Comparison of ENCODE assay signal across 2 cellular contexts in the genomic region with DNA sequence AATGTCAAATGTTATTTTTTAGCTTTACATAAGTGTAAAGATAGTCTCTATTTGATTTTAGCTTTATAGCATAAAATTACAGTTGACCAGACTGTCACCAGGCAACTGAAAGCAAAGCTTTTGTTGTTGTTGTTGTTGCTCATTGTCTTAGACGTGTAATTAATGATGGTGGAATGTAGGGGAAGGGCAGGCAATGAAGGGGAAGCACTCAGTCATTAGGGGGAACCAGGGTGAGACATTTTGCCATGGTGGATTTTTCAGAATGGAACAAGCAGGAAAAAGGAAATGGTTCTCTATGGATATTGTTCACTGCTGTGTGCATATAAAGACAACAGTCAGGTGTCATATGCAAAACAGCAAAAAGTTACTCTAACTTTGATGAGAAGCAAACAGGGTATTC.
TF ChIP-seq lines count a peak whose summit lies in the region.

No MANE protein-coding gene starts in this region.

TF ChIP-seq in liver, 16 proteins besides CTCF, POLR2A, EP300 and RAD21 (continued from another document):
- TF ChIP-seq, protein P1, sequence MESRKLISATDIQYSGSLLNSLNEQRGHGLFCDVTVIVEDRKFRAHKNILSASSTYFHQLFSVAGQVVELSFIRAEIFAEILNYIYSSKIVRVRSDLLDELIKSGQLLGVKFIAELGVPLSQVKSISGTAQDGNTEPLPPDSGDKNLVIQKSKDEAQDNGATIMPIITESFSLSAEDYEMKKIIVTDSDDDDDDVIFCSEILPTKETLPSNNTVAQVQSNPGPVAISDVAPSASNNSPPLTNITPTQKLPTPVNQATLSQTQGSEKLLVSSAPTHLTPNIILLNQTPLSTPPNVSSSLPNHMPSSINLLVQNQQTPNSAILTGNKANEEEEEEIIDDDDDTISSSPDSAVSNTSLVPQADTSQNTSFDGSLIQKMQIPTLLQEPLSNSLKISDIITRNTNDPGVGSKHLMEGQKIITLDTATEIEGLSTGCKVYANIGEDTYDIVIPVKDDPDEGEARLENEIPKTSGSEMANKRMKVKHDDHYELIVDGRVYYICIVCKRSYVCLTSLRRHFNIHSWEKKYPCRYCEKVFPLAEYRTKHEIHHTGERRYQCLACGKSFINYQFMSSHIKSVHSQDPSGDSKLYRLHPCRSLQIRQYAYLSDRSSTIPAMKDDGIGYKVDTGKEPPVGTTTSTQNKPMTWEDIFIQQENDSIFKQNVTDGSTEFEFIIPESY (IDR thresholded peaks at IDR 0.05): no peak
- TF ChIP-seq SP1 (IDR thresholded peaks at IDR 0.05) (no peak), TAF1 (conservative IDR thresholded peaks at IDR 0.05) (no peak), HNF4G (IDR thresholded peaks at IDR 0.05) (no peak), RXRA (IDR thresholded peaks at IDR 0.05) (no peak), YY1 (IDR thresholded peaks at IDR 0.05) (no peak), GABPA (IDR thresholded peaks at IDR 0.05 in 1 of 2, conservative IDR thresholded peaks at IDR 0.05 in 1 of 2) (no peak), JUND (IDR thresholded peaks at IDR 0.05) (no peak), FOXA2 (IDR thresholded peaks at IDR 0.05) (no peak), EGR1 (IDR thresholded peaks at IDR 0.05; ENCODE audit: low read depth in 2 of 2) (no peak), FOXA1 (IDR thresholded peaks at IDR 0.05) (no peak), NR2F2 (IDR thresholded peaks at IDR 0.05) (no peak)
- TF ChIP-seq, protein P2, sequence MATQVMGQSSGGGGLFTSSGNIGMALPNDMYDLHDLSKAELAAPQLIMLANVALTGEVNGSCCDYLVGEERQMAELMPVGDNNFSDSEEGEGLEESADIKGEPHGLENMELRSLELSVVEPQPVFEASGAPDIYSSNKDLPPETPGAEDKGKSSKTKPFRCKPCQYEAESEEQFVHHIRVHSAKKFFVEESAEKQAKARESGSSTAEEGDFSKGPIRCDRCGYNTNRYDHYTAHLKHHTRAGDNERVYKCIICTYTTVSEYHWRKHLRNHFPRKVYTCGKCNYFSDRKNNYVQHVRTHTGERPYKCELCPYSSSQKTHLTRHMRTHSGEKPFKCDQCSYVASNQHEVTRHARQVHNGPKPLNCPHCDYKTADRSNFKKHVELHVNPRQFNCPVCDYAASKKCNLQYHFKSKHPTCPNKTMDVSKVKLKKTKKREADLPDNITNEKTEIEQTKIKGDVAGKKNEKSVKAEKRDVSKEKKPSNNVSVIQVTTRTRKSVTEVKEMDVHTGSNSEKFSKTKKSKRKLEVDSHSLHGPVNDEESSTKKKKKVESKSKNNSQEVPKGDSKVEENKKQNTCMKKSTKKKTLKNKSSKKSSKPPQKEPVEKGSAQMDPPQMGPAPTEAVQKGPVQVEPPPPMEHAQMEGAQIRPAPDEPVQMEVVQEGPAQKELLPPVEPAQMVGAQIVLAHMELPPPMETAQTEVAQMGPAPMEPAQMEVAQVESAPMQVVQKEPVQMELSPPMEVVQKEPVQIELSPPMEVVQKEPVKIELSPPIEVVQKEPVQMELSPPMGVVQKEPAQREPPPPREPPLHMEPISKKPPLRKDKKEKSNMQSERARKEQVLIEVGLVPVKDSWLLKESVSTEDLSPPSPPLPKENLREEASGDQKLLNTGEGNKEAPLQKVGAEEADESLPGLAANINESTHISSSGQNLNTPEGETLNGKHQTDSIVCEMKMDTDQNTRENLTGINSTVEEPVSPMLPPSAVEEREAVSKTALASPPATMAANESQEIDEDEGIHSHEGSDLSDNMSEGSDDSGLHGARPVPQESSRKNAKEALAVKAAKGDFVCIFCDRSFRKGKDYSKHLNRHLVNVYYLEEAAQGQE (IDR thresholded peaks at IDR 0.05): no peak
- TF ChIP-seq, protein P3, sequence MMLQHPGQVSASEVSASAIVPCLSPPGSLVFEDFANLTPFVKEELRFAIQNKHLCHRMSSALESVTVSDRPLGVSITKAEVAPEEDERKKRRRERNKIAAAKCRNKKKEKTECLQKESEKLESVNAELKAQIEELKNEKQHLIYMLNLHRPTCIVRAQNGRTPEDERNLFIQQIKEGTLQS (IDR thresholded peaks at IDR 0.05): no peak
- TF ChIP-seq, protein P4, sequence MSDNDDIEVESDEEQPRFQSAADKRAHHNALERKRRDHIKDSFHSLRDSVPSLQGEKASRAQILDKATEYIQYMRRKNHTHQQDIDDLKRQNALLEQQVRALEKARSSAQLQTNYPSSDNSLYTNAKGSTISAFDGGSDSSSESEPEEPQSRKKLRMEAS (IDR thresholded peaks at IDR 0.05): no peak
TF ChIP-seq in liver: peak in this region for 0.

TF ChIP-seq in HepG2, 621 proteins besides CTCF, POLR2A, EP300 and RAD21 (continued from another document):
- TF ChIP-seq, protein P5, sequence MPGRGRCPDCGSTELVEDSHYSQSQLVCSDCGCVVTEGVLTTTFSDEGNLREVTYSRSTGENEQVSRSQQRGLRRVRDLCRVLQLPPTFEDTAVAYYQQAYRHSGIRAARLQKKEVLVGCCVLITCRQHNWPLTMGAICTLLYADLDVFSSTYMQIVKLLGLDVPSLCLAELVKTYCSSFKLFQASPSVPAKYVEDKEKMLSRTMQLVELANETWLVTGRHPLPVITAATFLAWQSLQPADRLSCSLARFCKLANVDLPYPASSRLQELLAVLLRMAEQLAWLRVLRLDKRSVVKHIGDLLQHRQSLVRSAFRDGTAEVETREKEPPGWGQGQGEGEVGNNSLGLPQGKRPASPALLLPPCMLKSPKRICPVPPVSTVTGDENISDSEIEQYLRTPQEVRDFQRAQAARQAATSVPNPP (CRISPR knock-in tag; IDR thresholded peaks at IDR 0.05): no peak
- TF ChIP-seq NFIB (CRISPR knock-in tag; IDR thresholded peaks at IDR 0.05; ENCODE audit: borderline replicate concordance): no peak
- no peak for TF ChIP-seq GABPA (IDR thresholded peaks at IDR 0.05; ENCODE audit: low read depth, low read length)
- TF ChIP-seq GABPA (CRISPR knock-in tag; IDR thresholded peaks at IDR 0.05; ENCODE audit: low read depth): no peak
